In genomic region chr2:89842180-89842908, GRCh38 we compare ENCODE assay signal across 26 cellular contexts.
DNase-seq lines count a peak whose midpoint lies in the region; ATAC-seq, FAIRE-seq and TF ChIP-seq lines count a peak whose summit lies in the region.
"Had no signal": no experiment of that assay in that cellular context is flagged by ENCODE, and none has a peak within 500 bp of the region (broad histone marks: within the 10 kb centered on the region; RNA-seq: fewer than 3 reads in every experiment).

No MANE protein-coding gene starts in this region.

- H3K9me3 ChIP-seq in DOHH2 (ENCODE audit: control insufficient read depth, insufficient read depth, low read length) (no peaks in the 10 kb centered on the region; the same call in 1 of the 2 replicates), ascending aorta (peaks cover 11 to 18% of the 10 kb centered on the region in 2 donors)
- H3K9me3 ChIP-seq: prostate gland, testis, vagina had no signal

- no CpG with 5 or more reads among the region's 9 CpGs for WGBS in mesendoderm (ENCODE audit: extremely low coverage, insufficient coverage, low lambda C conversion rate)

- no peak overlapping the region for H4K5ac ChIP-seq in mesendoderm (ENCODE audit: low read length)

- no peak for ATAC-seq in activated naive CD4-positive, alpha-beta T cell treated with anti-CD3 and anti-CD28 coated beads, Interleukin-2, amount 50 U/mL, for 72 hours
- ATAC-seq in GM18909 (IDR thresholded peaks at IDR 0.05; ENCODE audit: poor library complexity, unreplicated experiment) (no peak), GM18861 (IDR thresholded peaks at IDR 0.05; ENCODE audit: unreplicated experiment) (no peak)
- ATAC-seq: gastrocnemius medialis, T-cell had no signal

- H3K36me3 ChIP-seq in DOHH2 (ENCODE audit: control insufficient read depth, low read length) (no peaks in the 10 kb centered on the region), bronchial epithelial cell (ENCODE audit: control insufficient read depth, insufficient read depth, low read length) (no peaks in the 10 kb centered on the region), mesendoderm (ENCODE audit: control insufficient read depth, insufficient read depth, low read length) (no peaks in the 10 kb centered on the region), ascending aorta (no peaks in the 10 kb centered on the region)
- H3K36me3 ChIP-seq: breast epithelium, gastrocnemius medialis, left ventricle myocardium inferior, prostate gland, vagina had no signal

- DNase-seq in GM13977 (ENCODE audit: low spot score) (peak; percentile 2), bronchial epithelial cell (ENCODE audit: low read depth) (no peak), mesendoderm (no peak), ascending aorta (ENCODE audit: low spot score in 2 of 2) (no peak)
- DNase-seq in activated naive CD4-positive, alpha-beta T cell treated with anti-CD3 and anti-CD28 coated beads, Interleukin-2, amount 50 U/mL, for 72 hours (ENCODE audit: low spot score in 2 of 2): no peak
- DNase-seq: activated B cell treated with CpG ODN at 0.5 μM for 24 hours; activated CD4-positive, alpha-beta T cell treated with anti-CD3 and anti-CD28 coated beads, Interleukin-2, amount 50 U/mL, for 4 hours; activated naive CD4-positive, alpha-beta T cell treated with anti-CD3 and anti-CD28 coated beads for 36 hours; gastrocnemius medialis; left ventricle myocardium inferior; NCI-H1105; NCI-H1930; NCI-H524 treated with DMSO at 0.1 percent for 48 hours; stimulated activated CD4-positive, alpha-beta T cell treated with anti-CD3 and anti-CD28 coated beads, Interleukin-15, amount 100 ng/mL, for 24 hours; stimulated activated naive CD4-positive, alpha-beta T cell; T-cell; testis had no signal

- intact Hi-C loops in ascending aorta (cut with DNase I): no loop called here

- no peaks in the 10 kb centered on the region for H3K79me1 ChIP-seq in mesendoderm (ENCODE audit: low read length)

- H3K9me3 Mint-ChIP-seq in activated naive CD4-positive, alpha-beta T cell treated with anti-CD3 and anti-CD28 coated beads, Interleukin-2, amount 50 U/mL, for 72 hours: peaks cover 0 to 7% of the 10 kb centered on the region in 2 donors

- H3K9ac ChIP-seq in mesendoderm (ENCODE audit: low read length): no peak overlapping the region

- peak; percentile 96 for FAIRE-seq in bronchial epithelial cell (lab: Jason Lieb, UNC)
- FAIRE-seq: endometrium, H1, RCC 7860 had no signal

- H4K20me1 ChIP-seq in DOHH2 (ENCODE audit: control insufficient read depth, insufficient read depth, low read depth, low read length): no peaks in the 10 kb centered on the region

- H3K27me3 ChIP-seq in DOHH2 (ENCODE audit: control insufficient read depth, low read length): no peaks in the 10 kb centered on the region
- no peaks in the 10 kb centered on the region for H3K27me3 ChIP-seq in bronchial epithelial cell (ENCODE audit: control insufficient read depth, insufficient read depth, low read length)
- H3K27me3 ChIP-seq in mesendoderm (ENCODE audit: insufficient read depth, low read length, poor library complexity): no peaks in the 10 kb centered on the region
- no peaks in the 10 kb centered on the region for H3K27me3 ChIP-seq in ascending aorta
- H3K27me3 ChIP-seq: gastrocnemius medialis, testis, vagina had no signal

- in situ Hi-C loops in GM13977 (cut with MboI; ENCODE audit: low pct_unique_long_range_greater_than_20kb, low sequenced_read_pairs, unreplicated experiment): loop anchor here (10.0 kb wide), 1 partner anchor 1018 kb away; no protein-coding TSS in a partner anchor

- H3F3A ChIP-seq in DOHH2 (ENCODE audit: control insufficient read depth, insufficient read depth): no peaks in the 10 kb centered on the region

- H3K27ac Mint-ChIP-seq in activated naive CD4-positive, alpha-beta T cell treated with anti-CD3 and anti-CD28 coated beads, Interleukin-2, amount 50 U/mL, for 72 hours: no peak overlapping the region
- H3K27ac Mint-ChIP-seq: activated B cell treated with CpG ODN at 0.5 μM for 24 hours; activated naive CD4-positive, alpha-beta T cell treated with anti-CD3 and anti-CD28 coated beads for 36 hours; T-cell had no signal

- H3K4ac ChIP-seq in mesendoderm (ENCODE audit: low read depth, low read length): no peak overlapping the region

- H3K27ac ChIP-seq in DOHH2 (ENCODE audit: low read depth, low read length): no peak overlapping the region
- H3K27ac ChIP-seq in mesendoderm (ENCODE audit: low read depth, low read length): no peak overlapping the region
- no peak overlapping the region for H3K27ac ChIP-seq in ascending aorta
- H3K27ac ChIP-seq: breast epithelium, gastrocnemius medialis, left ventricle myocardium inferior, prostate gland, testis, vagina had no signal

- no peaks in the 10 kb centered on the region for H3K79me2 ChIP-seq in DOHH2 (ENCODE audit: control insufficient read depth, low read length)
- H3K79me2 ChIP-seq in mesendoderm (ENCODE audit: control insufficient read depth, insufficient read depth, low read length): no peaks in the 10 kb centered on the region

- no peak overlapping the region for H2BK120ac ChIP-seq in mesendoderm (ENCODE audit: low read depth, low read length)

- no peak overlapping the region for H2AK5ac ChIP-seq in mesendoderm (ENCODE audit: low read length)

- H3K4me1 ChIP-seq in DOHH2 (ENCODE audit: control insufficient read depth, low read length) (peaks cover 47% of the 10 kb centered on the region), mesendoderm (ENCODE audit: control insufficient read depth, low read depth, low read length) (no peaks in the 10 kb centered on the region), ascending aorta (no peaks in the 10 kb centered on the region)
- H3K4me1 ChIP-seq: breast epithelium, gastrocnemius medialis, left ventricle myocardium inferior, prostate gland, testis, vagina had no signal

- H3K18ac ChIP-seq in mesendoderm (ENCODE audit: low read length): no peak overlapping the region

- H4K8ac ChIP-seq in mesendoderm (ENCODE audit: low read depth, low read length): no peak overlapping the region

- H3K56ac ChIP-seq in mesendoderm (ENCODE audit: low read length): no peak overlapping the region

- H2BK5ac ChIP-seq in mesendoderm (ENCODE audit: low read length): no peak overlapping the region

- peak; percentile 50 for TF ChIP-seq CTCF in DOHH2 (IDR thresholded peaks at IDR 0.05; ENCODE audit: low read depth, low read length, poor library complexity, severe bottlenecking)
- no peak for TF ChIP-seq CTCF in GM13977 (IDR thresholded peaks at IDR 0.05; ENCODE audit: extremely low read depth, insufficient read depth, missing control alignments)
- TF ChIP-seq CTCF in bronchial epithelial cell (IDR thresholded peaks at IDR 0.05; ENCODE audit: insufficient read depth, low read length, severe bottlenecking): no peak
- TF ChIP-seq CTCF in ascending aorta (IDR thresholded peaks at IDR 0.05): no peak

- no peak overlapping the region for H3K4me2 ChIP-seq in DOHH2 (ENCODE audit: low read length)
- H3K4me2 ChIP-seq in mesendoderm (ENCODE audit: low read length): no peak overlapping the region

- no peaks in the 10 kb centered on the region for H3K9me2 ChIP-seq in DOHH2 (replicated peaks; ENCODE audit: control insufficient read depth, low read length)

- no peak overlapping the region for H2BK15ac ChIP-seq in mesendoderm (replicated peaks; ENCODE audit: low read depth)

- no peaks in the 10 kb centered on the region for H3K36me3 Mint-ChIP-seq in activated naive CD4-positive, alpha-beta T cell treated with anti-CD3 and anti-CD28 coated beads, Interleukin-2, amount 50 U/mL, for 72 hours

- H3K23ac ChIP-seq in mesendoderm (ENCODE audit: low read length): no peak overlapping the region

- H3K4me3 ChIP-seq in DOHH2 (ENCODE audit: low read length): no peak overlapping the region
- no peak overlapping the region for H3K4me3 ChIP-seq in bronchial epithelial cell (ENCODE audit: low read depth, low read length)
- peak overlapping the region; percentile 12 for H3K4me3 ChIP-seq in mesendoderm (ENCODE audit: low read length)
- no peak overlapping the region for H3K4me3 ChIP-seq in ascending aorta
- H3K4me3 ChIP-seq: breast epithelium, gastrocnemius medialis, left ventricle myocardium inferior, prostate gland, testis, vagina had no signal
